8 cellular contexts compared by ENCODE assay signal in genomic region chr1:3775498-3776230, GRCh38.
DNase-seq lines count a peak whose midpoint lies in the region; FAIRE-seq and TF ChIP-seq lines count a peak whose summit lies in the region.

No MANE protein-coding gene starts in this region.

- peak overlapping the region in 2 of 3 experiments; percentile 64 to 75 for H3K4me3 Mint-ChIP-seq in nephron

- H3K36me3 Mint-ChIP-seq in nephron (ENCODE audit: low read depth), result peaks cover 16% of the 10 kb centered on the region

- peak in 1 of 3 experiments; percentile 20 for TF ChIP-seq CTCF in nephron (IDR thresholded peaks at IDR 0.05; ENCODE audit: unreplicated experiment in 3 of 3)

- H3K4me1 Mint-ChIP-seq in nephron, result peaks cover 14% of the 10 kb centered on the region

- no peak for FAIRE-seq in GM19239 (lab: Jason Lieb, UNC)

- TF ChIP-seq POLR2A in erythroblast (IDR thresholded peaks at IDR 0.05; ENCODE audit: low read length), result peak; percentile 54

- H3K27ac Mint-ChIP-seq in nephron, result peak overlapping the region in 2 of 3 experiments; percentile 88 to 89

- peaks cover 8% of the 10 kb centered on the region for H3K27me3 Mint-ChIP-seq in nephron (ENCODE audit: low read depth)

- DNase-seq in AG08395 (ENCODE audit: low spot score) (peak; percentile 66), GM19239 (ENCODE audit: insufficient read length, low spot score) (peak; percentile 71), NCI-H345 (lab: John Stamatoyannopoulos, UW) (peak; percentile 87), erythroblast (lab: John Stamatoyannopoulos, UW) (peak; percentile 80 to 87), OCI-M2 (lab: John Stamatoyannopoulos, UW; ENCODE audit: unreplicated experiment) (no peak), NCI-H1092 (lab: John Stamatoyannopoulos, UW) (no peak)
- peak; percentile 53 for DNase-seq in activated CD4-positive, alpha-beta T cell treated with anti-CD3 and anti-CD28 coated beads, Interleukin-2, amount 50 U/mL, for 1 hour

- H3K9me3 Mint-ChIP-seq in nephron, result no peaks in the 10 kb centered on the region

Comparison
In these comparisons a context has a peak if more than half of its experiments do, and no peak if none do; other contexts are left out.
1. DNase-seq: peak in AG08395 (single experiment), GM19239 (single experiment), NCI-H345 (single experiment), activated CD4-positive, alpha-beta T cell treated with anti-CD3 and anti-CD28 coated beads, Interleukin-2, amount 50 U/mL, for 1 hour (single experiment) and erythroblast (2 of 2); none in OCI-M2 (single experiment) and NCI-H1092 (single experiment).